ENCODE assay signal across 21 cellular contexts in genomic region chr6:168666170-168666569, GRCh38.
"Had no signal": no experiment of that assay in that cellular context is flagged by ENCODE, and none has a peak within 500 bp of the region (broad histone marks: within the 10 kb centered on the region; RNA-seq: fewer than 3 reads in every experiment).

No MANE protein-coding gene starts in this region.

- H3K36me3 ChIP-seq: left ventricle myocardium inferior, pancreas had no signal

- H3K36me3 Mint-ChIP-seq: brain, mesothelial cell of epicardium, natural killer cell had no signal

- H3K4me3 ChIP-seq: esophagus muscularis mucosa, gastroesophageal sphincter, heart left ventricle, left ventricle myocardium inferior, pancreas, psoas muscle, tibial artery had no signal

- H3K9me3 Mint-ChIP-seq: activated CD4-positive, alpha-beta memory T cell treated with anti-CD3 and anti-CD28 coated beads, Interleukin-2, amount 10 ng/mL, durations not matched to agents 7 days and 5 days; activated CD4-positive, alpha-beta T cell treated with anti-CD3 and anti-CD28 coated beads, Interleukin-2, amount 10 ng/mL, durations not matched to agents 24 days and 14 days; mesothelial cell of epicardium; natural killer cell; stimulated activated naive CD8-positive, alpha-beta T cell treated with anti-CD3 and anti-CD28 coated beads, Interleukin-15, amount 100 ng/mL, for 72 hours had no signal

- ATAC-seq: activated CD4-positive, CD25-positive, alpha-beta regulatory T cell treated with anti-CD3 and anti-CD28 coated beads, Interleukin-2, amount 50 U/mL, for 24 hours; activated naive CD4-positive, alpha-beta T cell treated with anti-CD3 and anti-CD28 coated beads, Interleukin-2, amount 50 U/mL, for 72 hours; gastroesophageal sphincter; heart left ventricle; natural killer cell; pancreas; psoas muscle; right cardiac atrium; stimulated activated naive CD8-positive, alpha-beta T cell treated with anti-CD3 and anti-CD28 coated beads, Interleukin-15, amount 100 ng/mL, for 72 hours; T-helper 17 cell had no signal

- DNase-seq: activated CD4-positive, alpha-beta memory T cell treated with anti-CD3 and anti-CD28 coated beads, Interleukin-2, amount 10 ng/mL, durations not matched to agents 7 days and 5 days; activated CD4-positive, alpha-beta T cell treated with anti-CD3 and anti-CD28 coated beads, Interleukin-2, amount 10 ng/mL, durations not matched to agents 24 days and 14 days; activated gamma-delta T cell treated with Interleukin-2 at 50 U/mL for 16 hours; aorta; heart left ventricle; left ventricle myocardium inferior; natural killer cell; pancreas; psoas muscle; right cardiac atrium; stimulated activated CD4-positive, alpha-beta T cell treated with anti-CD3 and anti-CD28 coated beads, Interleukin-12 subunit alpha, Interleukin-12 subunit beta, amount 100 ng/mL, for 4 hours; stimulated activated naive CD8-positive, alpha-beta T cell treated with anti-CD3 and anti-CD28 coated beads, Interleukin-15, amount 100 ng/mL, for 72 hours; SW 1271; T-helper 17 cell; tibial artery had no signal

- H3K4me1 Mint-ChIP-seq: activated CD4-positive, alpha-beta memory T cell treated with anti-CD3 and anti-CD28 coated beads, Interleukin-2, amount 10 ng/mL, durations not matched to agents 7 days and 5 days; activated CD4-positive, alpha-beta T cell treated with anti-CD3 and anti-CD28 coated beads, Interleukin-2, amount 10 ng/mL, durations not matched to agents 24 days and 14 days; stimulated activated naive CD8-positive, alpha-beta T cell treated with anti-CD3 and anti-CD28 coated beads, Interleukin-15, amount 100 ng/mL, for 72 hours; T-helper 17 cell had no signal

- H3K4me3 Mint-ChIP-seq: activated CD4-positive, alpha-beta memory T cell treated with anti-CD3 and anti-CD28 coated beads, Interleukin-2, amount 10 ng/mL, durations not matched to agents 7 days and 5 days; activated CD4-positive, alpha-beta T cell treated with anti-CD3 and anti-CD28 coated beads, Interleukin-2, amount 10 ng/mL, durations not matched to agents 24 days and 14 days; natural killer cell; stimulated activated naive CD8-positive, alpha-beta T cell treated with anti-CD3 and anti-CD28 coated beads, Interleukin-15, amount 100 ng/mL, for 72 hours; T-helper 17 cell had no signal

- H3K9me3 ChIP-seq: esophagus muscularis mucosa, gastroesophageal sphincter, heart left ventricle, left ventricle myocardium inferior, pancreas, psoas muscle, tibial artery had no signal

- H3K4me1 ChIP-seq: esophagus muscularis mucosa, gastroesophageal sphincter, heart left ventricle, left ventricle myocardium inferior, pancreas, psoas muscle, tibial artery had no signal

- H3K27me3 Mint-ChIP-seq: activated CD4-positive, alpha-beta memory T cell treated with anti-CD3 and anti-CD28 coated beads, Interleukin-2, amount 10 ng/mL, durations not matched to agents 7 days and 5 days; activated CD4-positive, alpha-beta T cell treated with anti-CD3 and anti-CD28 coated beads, Interleukin-2, amount 10 ng/mL, durations not matched to agents 24 days and 14 days had no signal

- H3K27ac Mint-ChIP-seq: activated CD4-positive, alpha-beta memory T cell treated with anti-CD3 and anti-CD28 coated beads, Interleukin-2, amount 10 ng/mL, durations not matched to agents 7 days and 5 days; activated CD4-positive, alpha-beta T cell treated with anti-CD3 and anti-CD28 coated beads, Interleukin-2, amount 10 ng/mL, durations not matched to agents 24 days and 14 days; activated naive CD4-positive, alpha-beta T cell treated with anti-CD3 and anti-CD28 coated beads, Interleukin-2, amount 50 U/mL, for 72 hours; natural killer cell; stimulated activated naive CD8-positive, alpha-beta T cell treated with anti-CD3 and anti-CD28 coated beads, Interleukin-15, amount 100 ng/mL, for 72 hours; T-helper 17 cell had no signal

- H3K27me3 ChIP-seq: esophagus muscularis mucosa, gastroesophageal sphincter, pancreas, tibial artery had no signal

- H3K27ac ChIP-seq: esophagus muscularis mucosa, gastroesophageal sphincter, heart left ventricle, left ventricle myocardium inferior, pancreas, psoas muscle, tibial artery had no signal
